1 cellular context compared by ENCODE assay signal in the genomic region with DNA sequence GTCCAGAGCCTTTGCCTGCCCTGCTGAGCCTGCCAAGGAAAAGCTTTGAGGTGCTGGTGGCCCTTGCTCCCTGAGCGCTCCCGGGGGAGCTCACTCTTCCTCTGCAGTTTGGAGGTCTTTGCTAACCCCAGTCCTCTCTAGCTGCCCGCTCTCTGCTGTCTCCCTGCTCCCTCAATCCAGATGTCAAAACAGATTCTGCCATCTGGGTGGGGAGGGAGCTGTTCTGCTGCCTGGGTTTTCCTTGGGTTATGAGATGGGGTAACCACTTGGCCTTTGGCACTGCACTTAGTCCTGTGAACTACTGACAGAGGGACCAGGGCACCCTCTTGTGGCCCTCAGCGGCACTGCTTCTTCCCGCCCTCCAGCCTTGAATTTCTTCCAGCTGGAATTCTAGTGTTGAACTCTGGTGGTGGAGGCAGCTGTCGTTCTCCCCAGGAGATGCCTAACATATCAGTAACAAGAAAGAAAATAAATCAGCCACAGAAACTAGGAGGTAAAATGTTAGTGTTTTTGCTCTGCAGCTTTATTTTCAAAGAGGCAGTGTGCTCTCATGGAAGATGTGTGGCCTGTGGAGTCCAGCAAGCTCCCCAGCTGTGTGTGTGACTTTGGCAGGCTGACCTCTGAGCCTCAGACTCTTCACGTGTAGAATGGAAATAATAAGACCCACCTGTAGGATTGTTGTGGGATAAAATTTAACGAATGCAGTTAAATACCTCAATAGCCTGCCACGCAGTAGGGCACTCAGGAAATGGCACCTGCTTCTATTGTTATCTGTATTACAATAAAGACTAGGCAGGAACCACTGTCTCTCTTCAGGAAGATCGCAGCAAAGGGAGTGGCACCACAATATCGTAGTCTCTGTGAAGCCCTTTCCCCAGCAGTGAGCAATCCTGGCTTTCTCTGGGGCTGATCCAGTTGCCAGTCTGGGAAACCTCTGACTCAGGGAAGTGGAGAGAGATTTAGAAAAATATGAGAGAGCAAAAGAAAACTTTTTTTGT.
TF ChIP-seq lines count a peak whose summit lies in the region.

No MANE protein-coding gene starts in this region.

TF ChIP-seq in GM12878, 131 proteins besides CTCF, POLR2A, EP300 and RAD21 (continued from another document):
- TF ChIP-seq, protein P1, sequence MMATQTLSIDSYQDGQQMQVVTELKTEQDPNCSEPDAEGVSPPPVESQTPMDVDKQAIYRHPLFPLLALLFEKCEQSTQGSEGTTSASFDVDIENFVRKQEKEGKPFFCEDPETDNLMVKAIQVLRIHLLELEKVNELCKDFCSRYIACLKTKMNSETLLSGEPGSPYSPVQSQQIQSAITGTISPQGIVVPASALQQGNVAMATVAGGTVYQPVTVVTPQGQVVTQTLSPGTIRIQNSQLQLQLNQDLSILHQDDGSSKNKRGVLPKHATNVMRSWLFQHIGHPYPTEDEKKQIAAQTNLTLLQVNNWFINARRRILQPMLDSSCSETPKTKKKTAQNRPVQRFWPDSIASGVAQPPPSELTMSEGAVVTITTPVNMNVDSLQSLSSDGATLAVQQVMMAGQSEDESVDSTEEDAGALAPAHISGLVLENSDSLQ (IDR thresholded peaks at IDR 0.05), result no peak
- TF ChIP-seq, protein P2, sequence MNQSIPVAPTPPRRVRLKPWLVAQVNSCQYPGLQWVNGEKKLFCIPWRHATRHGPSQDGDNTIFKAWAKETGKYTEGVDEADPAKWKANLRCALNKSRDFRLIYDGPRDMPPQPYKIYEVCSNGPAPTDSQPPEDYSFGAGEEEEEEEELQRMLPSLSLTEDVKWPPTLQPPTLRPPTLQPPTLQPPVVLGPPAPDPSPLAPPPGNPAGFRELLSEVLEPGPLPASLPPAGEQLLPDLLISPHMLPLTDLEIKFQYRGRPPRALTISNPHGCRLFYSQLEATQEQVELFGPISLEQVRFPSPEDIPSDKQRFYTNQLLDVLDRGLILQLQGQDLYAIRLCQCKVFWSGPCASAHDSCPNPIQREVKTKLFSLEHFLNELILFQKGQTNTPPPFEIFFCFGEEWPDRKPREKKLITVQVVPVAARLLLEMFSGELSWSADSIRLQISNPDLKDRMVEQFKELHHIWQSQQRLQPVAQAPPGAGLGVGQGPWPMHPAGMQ (IDR thresholded peaks at IDR 0.05; ENCODE audit: borderline replicate concordance), result no peak
- TF ChIP-seq ASH2L (IDR thresholded peaks at IDR 0.05; ENCODE audit: borderline replicate concordance, low read depth), result no peak
- TF ChIP-seq GATAD2B (conservative IDR thresholded peaks at IDR 0.05; ENCODE audit: low read depth), result peak; percentile 51; the same call in 1 of the 2 replicates
- 0 out of 2 replicates have a peak, but pooled peaks have one; percentile 44 for TF ChIP-seq EED (IDR thresholded peaks at IDR 0.05; ENCODE audit: low read depth)
- TF ChIP-seq, protein P3, sequence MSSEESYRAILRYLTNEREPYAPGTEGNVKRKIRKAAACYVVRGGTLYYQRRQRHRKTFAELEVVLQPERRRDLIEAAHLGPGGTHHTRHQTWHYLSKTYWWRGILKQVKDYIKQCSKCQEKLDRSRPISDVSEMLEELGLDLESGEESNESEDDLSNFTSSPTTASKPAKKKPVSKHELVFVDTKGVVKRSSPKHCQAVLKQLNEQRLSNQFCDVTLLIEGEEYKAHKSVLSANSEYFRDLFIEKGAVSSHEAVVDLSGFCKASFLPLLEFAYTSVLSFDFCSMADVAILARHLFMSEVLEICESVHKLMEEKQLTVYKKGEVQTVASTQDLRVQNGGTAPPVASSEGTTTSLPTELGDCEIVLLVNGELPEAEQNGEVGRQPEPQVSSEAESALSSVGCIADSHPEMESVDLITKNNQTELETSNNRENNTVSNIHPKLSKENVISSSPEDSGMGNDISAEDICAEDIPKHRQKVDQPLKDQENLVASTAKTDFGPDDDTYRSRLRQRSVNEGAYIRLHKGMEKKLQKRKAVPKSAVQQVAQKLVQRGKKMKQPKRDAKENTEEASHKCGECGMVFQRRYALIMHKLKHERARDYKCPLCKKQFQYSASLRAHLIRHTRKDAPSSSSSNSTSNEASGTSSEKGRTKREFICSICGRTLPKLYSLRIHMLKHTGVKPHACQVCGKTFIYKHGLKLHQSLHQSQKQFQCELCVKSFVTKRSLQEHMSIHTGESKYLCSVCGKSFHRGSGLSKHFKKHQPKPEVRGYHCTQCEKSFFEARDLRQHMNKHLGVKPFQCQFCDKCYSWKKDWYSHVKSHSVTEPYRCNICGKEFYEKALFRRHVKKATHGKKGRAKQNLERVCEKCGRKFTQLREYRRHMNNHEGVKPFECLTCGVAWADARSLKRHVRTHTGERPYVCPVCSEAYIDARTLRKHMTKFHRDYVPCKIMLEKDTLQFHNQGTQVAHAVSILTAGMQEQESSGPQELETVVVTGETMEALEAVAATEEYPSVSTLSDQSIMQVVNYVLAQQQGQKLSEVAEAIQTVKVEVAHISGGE (CRISPR knock-in tag; IDR thresholded peaks at IDR 0.05), result no peak
- no peak for TF ChIP-seq BMI1 (IDR thresholded peaks at IDR 0.05; ENCODE audit: borderline replicate concordance)
- TF ChIP-seq, protein P4, sequence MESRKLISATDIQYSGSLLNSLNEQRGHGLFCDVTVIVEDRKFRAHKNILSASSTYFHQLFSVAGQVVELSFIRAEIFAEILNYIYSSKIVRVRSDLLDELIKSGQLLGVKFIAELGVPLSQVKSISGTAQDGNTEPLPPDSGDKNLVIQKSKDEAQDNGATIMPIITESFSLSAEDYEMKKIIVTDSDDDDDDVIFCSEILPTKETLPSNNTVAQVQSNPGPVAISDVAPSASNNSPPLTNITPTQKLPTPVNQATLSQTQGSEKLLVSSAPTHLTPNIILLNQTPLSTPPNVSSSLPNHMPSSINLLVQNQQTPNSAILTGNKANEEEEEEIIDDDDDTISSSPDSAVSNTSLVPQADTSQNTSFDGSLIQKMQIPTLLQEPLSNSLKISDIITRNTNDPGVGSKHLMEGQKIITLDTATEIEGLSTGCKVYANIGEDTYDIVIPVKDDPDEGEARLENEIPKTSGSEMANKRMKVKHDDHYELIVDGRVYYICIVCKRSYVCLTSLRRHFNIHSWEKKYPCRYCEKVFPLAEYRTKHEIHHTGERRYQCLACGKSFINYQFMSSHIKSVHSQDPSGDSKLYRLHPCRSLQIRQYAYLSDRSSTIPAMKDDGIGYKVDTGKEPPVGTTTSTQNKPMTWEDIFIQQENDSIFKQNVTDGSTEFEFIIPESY (IDR thresholded peaks at IDR 0.05), result no peak
- peak; percentile 51; the same call in 2 of the 3 replicates for TF ChIP-seq POU2F2 (IDR thresholded peaks at IDR 0.05; ENCODE audit: borderline replicate concordance, low read depth, low read length)
- no peak for TF ChIP-seq TCF12 (IDR thresholded peaks at IDR 0.05; ENCODE audit: low read depth, low read length)
- TF ChIP-seq SP1 (IDR thresholded peaks at IDR 0.05; ENCODE audit: low read depth, low read length), result no peak
- no peak for TF ChIP-seq KLF5 (IDR thresholded peaks at IDR 0.05; ENCODE audit: partially characterized antibody)
- no peak for TF ChIP-seq TBL1XR1 (IDR thresholded peaks at IDR 0.05; ENCODE audit: low read depth, low read length)
- peak; percentile 65 for TF ChIP-seq ZNF24 (IDR thresholded peaks at IDR 0.05)
